8 cellular contexts compared by ENCODE assay signal in genomic region chr20:44646641-44647274, GRCh38. TPM values are rescaled to one million over a fixed set of nuclear protein-coding genes. Genes with fewer than 3 reads are reported as not detected.
DNase-seq lines count a peak whose midpoint lies in the region; ATAC-seq and TF ChIP-seq lines count a peak whose summit lies in the region.

No MANE protein-coding gene starts in this region.

- H3K4me1 ChIP-seq in heart right ventricle, result peaks cover 31 to 94% (median 75%) of the 10 kb centered on the region in 9 donors

- intact Hi-C loops in heart right ventricle (cut with DNase I), result no loop called here
- intact Hi-C loops in left ventricle myocardium superior (cut with micrococcal nuclease), result no loop called here

- no peak overlapping the region for H3K4me3 ChIP-seq in heart right ventricle

- TF ChIP-seq CTCF in heart right ventricle (IDR thresholded peaks at IDR 0.05), result no peak

- H3K36me3 ChIP-seq in heart right ventricle, result peaks cover 0 to 12% (median 0%) of the 10 kb centered on the region in 9 donors

- no peaks in the 10 kb centered on the region for H3K9me3 ChIP-seq in heart right ventricle

- H3K27me3 ChIP-seq in heart right ventricle, result no peaks in the 10 kb centered on the region

- H3K27ac ChIP-seq in heart right ventricle, result peak overlapping the region in 8 of 10 donors; percentile 21 to 91 (median 56)

- no peak for DNase-seq in heart right ventricle
- no peak for DNase-seq in left ventricle myocardium superior
- DNase-seq in RPMI8226, result peak; percentile 89
- peak; percentile 73 for DNase-seq in germinal center (ENCODE audit: low spot score)
- DNase-seq in DMS153 treated with DMSO at 0.1 percent for 48 hours (lab: John Stamatoyannopoulos, UW; ENCODE audit: unreplicated experiment), result no peak
- no peak for DNase-seq in cerebellar cortex (ENCODE audit: low spot score)
- DNase-seq in inferior parietal cortex (ENCODE audit: extremely low spot score), result no peak

- ATAC-seq in heart right ventricle (no peak), left ventricle myocardium superior (no peak), HG02981 (IDR thresholded peaks at IDR 0.05; ENCODE audit: unreplicated experiment) (peak; percentile 45)

- WGBS in heart right ventricle, 2 donors, result 80 to 83% methylated on average over 10 of the region's 10 CpGs

RNA-seq across cellular contexts. Expression of gene ADA, which starts 4.7 kb away (rescaled TPM):
- total RNA-seq in heart right ventricle (10 to 100 TPM in 1 of 10 donors, 1 to 10 TPM in 9; 1.6 to 18.3 (median 3.8) TPM), left ventricle myocardium superior (8.5 TPM)
- polyA plus RNA-seq in heart right ventricle, result 10 to 100 TPM; 12.9 to 18.3 TPM

Comparison
In these comparisons a context has a peak if more than half of its experiments do, and no peak if none do; other contexts are left out.
1. DNase-seq: peak in RPMI8226 (single experiment) and germinal center (single experiment); none in heart right ventricle (0 of 2), left ventricle myocardium superior (single experiment), DMS153 treated with DMSO at 0.1 percent for 48 hours (single experiment), cerebellar cortex (single experiment) and inferior parietal cortex (single experiment).